Comparison of ENCODE assay signal across 27 cellular contexts in the genomic region with DNA sequence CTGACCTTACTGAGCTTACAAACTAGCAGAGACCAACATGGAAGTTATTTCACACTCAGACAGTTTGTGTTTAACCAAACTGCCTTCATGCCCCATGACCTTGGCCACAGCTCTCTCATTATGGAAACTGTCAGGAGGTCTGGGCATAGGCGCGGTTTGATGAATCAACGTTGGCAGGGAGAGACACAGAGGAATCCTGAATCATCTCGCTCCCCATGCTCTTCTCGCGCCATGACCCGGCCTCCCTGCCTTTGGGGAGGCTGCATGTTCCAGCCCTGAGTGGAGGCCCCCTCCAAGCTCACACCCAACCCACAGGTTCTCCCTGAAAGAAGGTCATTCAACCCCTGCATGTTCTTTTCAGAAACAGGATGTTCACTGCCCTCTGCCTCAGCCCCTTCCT. TPM values are rescaled to one million over a fixed set of nuclear protein-coding genes. Genes with fewer than 3 reads are reported as not detected.
DNase-seq lines count a peak whose midpoint lies in the region; ATAC-seq and TF ChIP-seq lines count a peak whose summit lies in the region.
"Had no signal": no experiment of that assay in that cellular context is flagged by ENCODE, and none has a peak within 500 bp of the region (broad histone marks: within the 10 kb centered on the region; RNA-seq: fewer than 3 reads in every experiment).

No MANE protein-coding gene starts in this region.

- no peaks in the 10 kb centered on the region for H3K4me1 ChIP-seq in gastroesophageal sphincter
- H3K4me1 ChIP-seq in tibial artery, result no peaks in the 10 kb centered on the region
- H3K4me1 ChIP-seq: body of pancreas, tibial nerve had no signal

- no peaks in the 10 kb centered on the region for H3K36me3 ChIP-seq in MG63
- no peaks in the 10 kb centered on the region for H3K36me3 ChIP-seq in gastroesophageal sphincter
- no peaks in the 10 kb centered on the region for H3K36me3 ChIP-seq in tibial artery
- H3K36me3 ChIP-seq: gastrocnemius medialis had no signal

- TF ChIP-seq CTCF in fibroblast of mammary gland (conservative IDR thresholded peaks at IDR 0.05; ENCODE audit: control insufficient read depth, insufficient read depth, low read depth, low read length) (no peak), gastroesophageal sphincter (IDR thresholded peaks at IDR 0.05) (no peak), tibial artery (IDR thresholded peaks at IDR 0.05) (no peak)

- TF ChIP-seq POLR2A in gastroesophageal sphincter (IDR thresholded peaks at IDR 0.05), result no peak

- no peaks in the 10 kb centered on the region for H3K27me3 ChIP-seq in MG63
- no peaks in the 10 kb centered on the region for H3K27me3 ChIP-seq in gastroesophageal sphincter
- no peaks in the 10 kb centered on the region for H3K27me3 ChIP-seq in tibial artery
- H3K27me3 ChIP-seq: body of pancreas, gastrocnemius medialis, tibial nerve had no signal

- H3K4me3 ChIP-seq in MG63, result no peak overlapping the region
- H3K4me3 ChIP-seq in fibroblast of mammary gland (ENCODE audit: control insufficient read depth, low read depth, low read length), result no peak overlapping the region
- no peak overlapping the region for H3K4me3 ChIP-seq in gastroesophageal sphincter
- H3K4me3 ChIP-seq in tibial artery, result no peak overlapping the region
- H3K4me3 ChIP-seq: body of pancreas, gastrocnemius medialis, GM12878, tibial nerve had no signal

- ATAC-seq in gastroesophageal sphincter (no peak), HG02642 (IDR thresholded peaks at IDR 0.05; ENCODE audit: poor library complexity, unreplicated experiment) (no peak)
- ATAC-seq: body of pancreas, esophagus mucosa, gastrocnemius medialis, GM12878 had no signal

- DNase-seq in A172 (ENCODE audit: low spot score) (peak; percentile 55), Caki2 (ENCODE audit: low read depth) (peak; percentile 68), MG63 (peak; percentile 91), fibroblast of mammary gland (ENCODE audit: low read depth) (peak; percentile 26), SHP77 treated with DMSO at 0.1 percent for 48 hours (lab: John Stamatoyannopoulos, UW) (no peak), tibial artery (no peak)
- DNase-seq: activated CD4-positive, alpha-beta T cell treated with anti-CD3 and anti-CD28 coated beads, Interleukin-2, amount 10 ng/mL, durations not matched to agents 24 days and 14 days; activated CD8-positive, alpha-beta memory T cell treated with anti-CD3 and anti-CD28 coated beads, Interleukin-2, amount 50 U/mL, for 4 hours; activated effector memory CD4-positive, alpha-beta T cell treated with Interleukin-2 at 50 U/mL for 16 hours; body of pancreas; CD4-positive, alpha-beta T cell; DMS53; effector CD8-positive, alpha-beta T cell; gastrocnemius medialis; IMR-90; NCI-H1436; NCI-H2171; NCI-H526 treated with DMSO at 0.1 percent for 48 hours; occipital lobe; stimulated activated CD4-positive, alpha-beta T cell treated with anti-CD3 and anti-CD28 coated beads, Interleukin-4, amount 100 ng/mL, for 24 hours had no signal

- intact Hi-C loops in tibial artery (cut with DNase I; ENCODE audit: low total_unique reads), result no loop called here

- no peak for TF ChIP-seq EP300 in gastroesophageal sphincter (IDR thresholded peaks at IDR 0.05)

- H3K9me3 ChIP-seq in MG63 (no peaks in the 10 kb centered on the region), gastroesophageal sphincter (no peaks in the 10 kb centered on the region), tibial artery (no peaks in the 10 kb centered on the region)
- H3K9me3 ChIP-seq: body of pancreas, gastrocnemius medialis, tibial nerve had no signal

- 89% methylated on average over 7 of the region's 7 CpGs; no CpG with 5 or more reads in 1 of the 2 donors for WGBS in gastroesophageal sphincter (ENCODE audit: low coverage in 1 of 2), 2 donors

- in situ Hi-C loops in Caki2 (cut with HindIII; ENCODE audit: low pct_unique_long_range_greater_than_20kb, low sequenced_read_pairs), result no loop called here

- H3K27ac ChIP-seq in gastroesophageal sphincter (no peak overlapping the region), tibial artery (no peak overlapping the region)
- H3K27ac ChIP-seq: body of pancreas, gastrocnemius medialis, tibial nerve had no signal

RNA-seq across cellular contexts. Expression of a gene that starts 15.9 kb away (rescaled TPM):
- total RNA-seq in A172 (2014; rRNA removed; shearing (Covaris generic)), result 0.19 TPM in 1 of 2 replicates, not detected in the other
- 0.37 TPM in 1 of 2 replicates, not detected in the other for total RNA-seq in Caki2 (2014; rRNA removed; shearing (Covaris generic); ENCODE audit: low replicate concordance)
- not detected in 2 replicates for total RNA-seq in MG63 (2014; rRNA removed; shearing (Covaris generic); ENCODE audit: low replicate concordance)
- total RNA-seq in gastroesophageal sphincter, result under 1 TPM in 1 of 4 donors, not detected in 3; 0.67 TPM
- total RNA-seq: activated CD4-positive, alpha-beta T cell treated with anti-CD3 and anti-CD28 coated beads, Interleukin-2, amount 10 ng/mL, durations not matched to agents 24 days and 14 days; body of pancreas; CD4-positive, alpha-beta T cell; chondrocyte; esophagus mucosa; gastrocnemius medialis; GM12878; IMR-90; lung microvascular endothelial cell; tibial nerve had no signal

RNA-seq across cellular contexts. Expression of a gene that starts 20.6 kb away (rescaled TPM):
- 61.7 and 69.9 TPM in 2 replicates for total RNA-seq in A172 (2014; rRNA removed; shearing (Covaris generic))
- 72.4 and 79.6 TPM in 2 replicates for total RNA-seq in Caki2 (2014; rRNA removed; shearing (Covaris generic); ENCODE audit: low replicate concordance)
- 67.5 and 81.1 TPM in 2 replicates for total RNA-seq in MG63 (2014; rRNA removed; shearing (Covaris generic); ENCODE audit: low replicate concordance)
- 10 to 100 TPM; 47.6 to 97.3 (median 70.3) TPM for total RNA-seq in gastroesophageal sphincter

RNA-seq across cellular contexts. Expression of a gene that starts 44.2 kb away (rescaled TPM):
- 3.1 and 4.8 TPM in 2 replicates for total RNA-seq in A172 (2014; rRNA removed; shearing (Covaris generic))
- total RNA-seq in Caki2 (2014; rRNA removed; shearing (Covaris generic); ENCODE audit: low replicate concordance), result 0.57 TPM in 1 of 2 replicates, not detected in the other
- total RNA-seq in MG63 (2014; rRNA removed; shearing (Covaris generic); ENCODE audit: low replicate concordance), result 6.5 and 9.9 TPM in 2 replicates
- total RNA-seq in gastroesophageal sphincter, result 100 to 1,000 TPM; 173 to 442 (median 242) TPM
- total RNA-seq: CD4-positive, alpha-beta T cell; GM12878; lung microvascular endothelial cell had no signal

Comparison
In these comparisons a context has a peak if more than half of its experiments do, and no peak if none do; other contexts are left out.
1. DNase-seq: peak in A172 (single experiment), Caki2 (single experiment), MG63 (single experiment) and fibroblast of mammary gland (single experiment); none in SHP77 treated with DMSO at 0.1 percent for 48 hours (single experiment) and tibial artery (0 of 2).
2. RNA of a gene that starts 44.2 kb away (total RNA-seq): 173 to 442 TPM in gastroesophageal sphincter; 6.5 to 9.9 TPM in MG63, 3.1 to 4.8 TPM in A172 and 0.57 TPM in Caki2; every median in the first group is over 10 times any median in the second.